Comparison of ENCODE assay signal across 1 cellular context in the genomic region with DNA sequence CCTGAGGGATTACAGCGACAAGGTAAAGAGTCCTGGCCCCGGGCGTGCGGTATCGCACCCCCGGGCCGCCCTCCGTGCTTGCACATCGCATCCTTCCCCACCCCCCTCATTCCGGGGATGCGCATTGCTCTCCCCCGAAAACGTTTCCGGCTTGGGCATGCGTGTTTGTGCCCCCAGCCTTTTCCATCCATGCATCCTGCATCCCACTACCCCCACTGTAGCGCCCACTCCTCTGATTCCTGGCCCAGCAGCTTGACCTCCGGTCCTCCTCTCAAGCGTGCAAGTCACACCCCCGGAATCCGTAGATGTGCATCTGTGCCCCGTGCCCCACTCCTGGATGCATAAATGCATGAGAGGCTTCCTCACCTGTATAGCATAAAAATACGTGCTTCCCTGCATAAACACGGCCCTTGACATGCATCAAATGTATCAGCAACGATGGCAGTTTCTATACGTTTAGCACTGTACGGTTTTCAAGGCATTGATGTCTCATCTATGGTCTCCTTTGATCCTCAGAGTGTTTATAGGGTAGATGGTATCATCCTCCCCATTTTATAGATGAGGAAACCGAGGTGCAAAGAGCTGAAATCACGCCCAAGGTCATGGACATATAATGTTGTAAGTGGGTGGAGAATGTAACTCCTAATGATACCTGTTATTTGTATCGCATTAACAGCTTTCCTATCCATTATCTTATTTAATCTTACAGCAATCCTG.
TF ChIP-seq lines count a peak whose summit lies in the region.

No MANE protein-coding gene starts in this region.

TF ChIP-seq in HEK293, 187 proteins besides CTCF, POLR2A, EP300 and RAD21 (continued from another document):
- TF ChIP-seq ZBTB11 (tag by site-specific recombination; conservative IDR thresholded peaks at IDR 0.05; ENCODE audit: low read depth) (peak; percentile 24; the same call in 1 of the 2 replicates), ZNF24 (tag by site-specific recombination; IDR thresholded peaks at IDR 0.05) (0 out of 2 replicates have a peak, but pooled peaks have one; percentile 7), ZBTB7A (tag by site-specific recombination; IDR thresholded peaks at IDR 0.05; ENCODE audit: low read depth) (no peak), ZBTB44 (tag by site-specific recombination; IDR thresholded peaks at IDR 0.05) (no peak), ZNF148 (tag by site-specific recombination; IDR thresholded peaks at IDR 0.05; ENCODE audit: borderline replicate concordance) (no peak), ZNF501 (tag by site-specific recombination; IDR thresholded peaks at IDR 0.05) (0 out of 2 replicates have a peak, but pooled peaks have one; percentile 5), ZNF274 (IDR thresholded peaks at IDR 0.05; ENCODE audit: low read length) (no peak), ZNF274 (tag by site-specific recombination; IDR thresholded peaks at IDR 0.05; ENCODE audit: borderline replicate concordance) (no peak), ZNF391 (tag by site-specific recombination; IDR thresholded peaks at IDR 0.05; ENCODE audit: borderline replicate concordance, low read depth) (0 out of 2 replicates have a peak, but pooled peaks have one; percentile 8), ZFP3 (tag by site-specific recombination; IDR thresholded peaks at IDR 0.05; ENCODE audit: low read depth) (no peak), ZNF785 (tag by site-specific recombination; IDR thresholded peaks at IDR 0.05) (peak; percentile 43; the same call in 1 of the 2 replicates), ZNF561 (tag by site-specific recombination; IDR thresholded peaks at IDR 0.05; ENCODE audit: borderline replicate concordance) (0 out of 2 replicates have a peak, but pooled peaks have one; percentile 10), ZNF518A (tag by site-specific recombination; conservative IDR thresholded peaks at IDR 0.05; ENCODE audit: low read depth) (no peak), ZEB2 (tag by site-specific recombination; IDR thresholded peaks at IDR 0.05) (0 out of 2 replicates have a peak, but pooled peaks have one; percentile 11), KLF7 (tag by site-specific recombination; IDR thresholded peaks at IDR 0.05; ENCODE audit: borderline replicate concordance) (no peak), ZFHX2 (tag by site-specific recombination; conservative IDR thresholded peaks at IDR 0.05) (peak; percentile 55), ZNF121 (tag by site-specific recombination; IDR thresholded peaks at IDR 0.05) (no peak), ZNF138 (tag by site-specific recombination; IDR thresholded peaks at IDR 0.05; ENCODE audit: borderline replicate concordance) (no peak), ZNF707 (tag by site-specific recombination; IDR thresholded peaks at IDR 0.05) (no peak), ZNF202 (tag by site-specific recombination; IDR thresholded peaks at IDR 0.05; ENCODE audit: borderline replicate concordance) (0 out of 2 replicates have a peak, but pooled peaks have one; percentile 32), KLF9 (tag by site-specific recombination; IDR thresholded peaks at IDR 0.05; ENCODE audit: low read depth) (peak; percentile 12), ZNF792 (tag by site-specific recombination; IDR thresholded peaks at IDR 0.05) (no peak), ZNF747 (tag by site-specific recombination; IDR thresholded peaks at IDR 0.05) (no peak)
- TF ChIP-seq, protein P1, sequence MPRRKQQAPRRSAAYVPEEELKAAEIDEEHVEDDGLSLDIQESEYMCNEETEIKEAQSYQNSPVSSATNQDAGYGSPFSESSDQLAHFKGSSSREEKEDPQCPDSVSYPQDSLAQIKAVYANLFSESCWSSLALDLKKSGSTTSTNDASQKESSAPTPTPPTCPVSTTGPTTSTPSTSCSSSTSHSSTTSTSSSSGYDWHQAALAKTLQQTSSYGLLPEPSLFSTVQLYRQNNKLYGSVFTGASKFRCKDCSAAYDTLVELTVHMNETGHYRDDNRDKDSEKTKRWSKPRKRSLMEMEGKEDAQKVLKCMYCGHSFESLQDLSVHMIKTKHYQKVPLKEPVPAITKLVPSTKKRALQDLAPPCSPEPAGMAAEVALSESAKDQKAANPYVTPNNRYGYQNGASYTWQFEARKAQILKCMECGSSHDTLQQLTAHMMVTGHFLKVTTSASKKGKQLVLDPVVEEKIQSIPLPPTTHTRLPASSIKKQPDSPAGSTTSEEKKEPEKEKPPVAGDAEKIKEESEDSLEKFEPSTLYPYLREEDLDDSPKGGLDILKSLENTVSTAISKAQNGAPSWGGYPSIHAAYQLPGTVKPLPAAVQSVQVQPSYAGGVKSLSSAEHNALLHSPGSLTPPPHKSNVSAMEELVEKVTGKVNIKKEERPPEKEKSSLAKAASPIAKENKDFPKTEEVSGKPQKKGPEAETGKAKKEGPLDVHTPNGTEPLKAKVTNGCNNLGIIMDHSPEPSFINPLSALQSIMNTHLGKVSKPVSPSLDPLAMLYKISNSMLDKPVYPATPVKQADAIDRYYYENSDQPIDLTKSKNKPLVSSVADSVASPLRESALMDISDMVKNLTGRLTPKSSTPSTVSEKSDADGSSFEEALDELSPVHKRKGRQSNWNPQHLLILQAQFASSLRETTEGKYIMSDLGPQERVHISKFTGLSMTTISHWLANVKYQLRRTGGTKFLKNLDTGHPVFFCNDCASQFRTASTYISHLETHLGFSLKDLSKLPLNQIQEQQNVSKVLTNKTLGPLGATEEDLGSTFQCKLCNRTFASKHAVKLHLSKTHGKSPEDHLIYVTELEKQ (tag by site-specific recombination; IDR thresholded peaks at IDR 0.05; ENCODE audit: borderline replicate concordance) = no peak
- TF ChIP-seq, protein P2, sequence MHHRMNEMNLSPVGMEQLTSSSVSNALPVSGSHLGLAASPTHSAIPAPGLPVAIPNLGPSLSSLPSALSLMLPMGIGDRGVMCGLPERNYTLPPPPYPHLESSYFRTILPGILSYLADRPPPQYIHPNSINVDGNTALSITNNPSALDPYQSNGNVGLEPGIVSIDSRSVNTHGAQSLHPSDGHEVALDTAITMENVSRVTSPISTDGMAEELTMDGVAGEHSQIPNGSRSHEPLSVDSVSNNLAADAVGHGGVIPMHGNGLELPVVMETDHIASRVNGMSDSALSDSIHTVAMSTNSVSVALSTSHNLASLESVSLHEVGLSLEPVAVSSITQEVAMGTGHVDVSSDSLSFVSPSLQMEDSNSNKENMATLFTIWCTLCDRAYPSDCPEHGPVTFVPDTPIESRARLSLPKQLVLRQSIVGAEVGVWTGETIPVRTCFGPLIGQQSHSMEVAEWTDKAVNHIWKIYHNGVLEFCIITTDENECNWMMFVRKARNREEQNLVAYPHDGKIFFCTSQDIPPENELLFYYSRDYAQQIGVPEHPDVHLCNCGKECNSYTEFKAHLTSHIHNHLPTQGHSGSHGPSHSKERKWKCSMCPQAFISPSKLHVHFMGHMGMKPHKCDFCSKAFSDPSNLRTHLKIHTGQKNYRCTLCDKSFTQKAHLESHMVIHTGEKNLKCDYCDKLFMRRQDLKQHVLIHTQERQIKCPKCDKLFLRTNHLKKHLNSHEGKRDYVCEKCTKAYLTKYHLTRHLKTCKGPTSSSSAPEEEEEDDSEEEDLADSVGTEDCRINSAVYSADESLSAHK (tag by site-specific recombination; IDR thresholded peaks at IDR 0.05) = 0 out of 2 replicates have a peak, but pooled peaks have one; percentile 11
TF ChIP-seq in HEK293: peak in this region for 13.
